Comparison of ENCODE assay signal across 8 cellular contexts in the genomic region with DNA sequence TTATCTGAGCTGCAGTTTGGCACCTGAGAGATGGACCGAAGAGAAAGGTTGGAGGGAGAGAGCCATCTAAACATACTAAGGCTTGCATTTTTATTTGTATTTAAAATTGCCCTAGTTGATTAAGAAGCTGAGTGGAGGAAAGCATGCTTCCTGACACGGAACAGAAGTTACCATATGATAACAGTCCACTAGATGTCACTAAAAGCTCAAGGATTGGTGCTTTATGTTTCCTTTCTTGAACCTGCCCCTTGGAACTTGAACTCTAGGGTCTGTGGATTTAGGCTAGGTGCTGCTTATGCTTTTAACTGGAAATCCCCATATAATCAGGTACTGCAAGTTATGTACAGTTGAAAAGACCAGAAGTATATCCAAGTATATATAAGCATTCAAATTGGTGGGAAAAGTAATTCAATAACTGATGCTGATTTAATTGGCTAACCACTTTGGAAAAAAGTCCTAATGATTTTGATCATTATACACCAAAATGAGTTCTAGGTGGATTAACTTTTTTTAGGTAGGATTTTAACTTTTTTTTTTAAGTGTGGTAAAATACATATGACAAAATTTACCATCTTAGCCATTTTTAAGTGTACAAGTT. TPM values are rescaled to one million over a fixed set of nuclear protein-coding genes. Genes with fewer than 3 reads are reported as not detected.
DNase-seq lines count a peak whose midpoint lies in the region; ATAC-seq and TF ChIP-seq lines count a peak whose summit lies in the region.

No MANE protein-coding gene starts in this region.

- no peak for TF ChIP-seq POLR2A in heart left ventricle (IDR thresholded peaks at IDR 0.05)

- H3K36me3 Mint-ChIP-seq in WTC11: no peaks in the 10 kb centered on the region

- POLR2A ChIA-PET in GM10248 (lab: Yijun Ruan, JAX) (no interaction called here), WTC11 (lab: Charles Lee) (no interaction called here)

- TF ChIP-seq CTCF in GM10248 (IDR thresholded peaks at IDR 0.05; ENCODE audit: control extremely low read depth, extremely low read depth, low read depth, missing control alignments) (peak; percentile 66), WTC11 (IDR thresholded peaks at IDR 0.05) (peak; percentile 43; the same call in 1 of the 2 replicates), heart left ventricle (IDR thresholded peaks at IDR 0.05) (peak; percentile 39 to 76 (median 59)), retinal pigment epithelial cell (conservative IDR thresholded peaks at IDR 0.05; ENCODE audit: low read depth, low read length) (peak; percentile 66)

- no peak overlapping the region for H3K27ac Mint-ChIP-seq in WTC11

- H3K4me3 Mint-ChIP-seq in WTC11: no peak overlapping the region

- CTCF ChIA-PET in GM10248 (lab: Yijun Ruan, JAX): interaction anchor here (0.7 to 3.6 kb wide), 33 partner anchors 10 to 1001 kb away, joined by 3 to 48 read pairs (median 4); partner anchors contain the start of genes EIF3F, OR10A2 and RBMXL2
- CTCF ChIA-PET in WTC11 (lab: Charles Lee): interaction anchor here (0.6 to 4.4 kb wide), 20 partner anchors 83 to 999 kb away, joined by 3 to 18 read pairs (median 3); no protein-coding TSS in a partner anchor

- no peaks in the 10 kb centered on the region for H3K36me3 ChIP-seq in heart left ventricle

- H3K27me3 ChIP-seq in heart left ventricle: peaks cover 0 to 27% (median 0%) of the 10 kb centered on the region in 9 donors

- no peak overlapping the region for H3K27ac ChIP-seq in heart left ventricle

- peaks cover 7% of the 10 kb centered on the region for H3K27me3 Mint-ChIP-seq in WTC11 (ENCODE audit: low read depth)

- intact Hi-C loops in heart left ventricle (cut with DNase I): loop anchor here (2.0 to 10.0 kb wide), 11 partner anchors 342 to 889 kb away; partner anchors contain the start of gene EIF3F (in 7 of the 10)

- H3K9me3 Mint-ChIP-seq in WTC11: no peaks in the 10 kb centered on the region

- ATAC-seq in HG02798 (IDR thresholded peaks at IDR 0.05; ENCODE audit: poor library complexity, unreplicated experiment) (peak; percentile 85), WTC11 (peak; percentile 91), heart left ventricle (peak in 3 of 4 donors; percentile 15 to 72 (median 66)), GM18873 (IDR thresholded peaks at IDR 0.05; ENCODE audit: low FRiP score, unreplicated experiment) (no peak)

- no peaks in the 10 kb centered on the region for H3K9me3 ChIP-seq in heart left ventricle

- no peaks in the 10 kb centered on the region for H3K4me1 Mint-ChIP-seq in WTC11

- no peaks in the 10 kb centered on the region for H3K4me1 ChIP-seq in heart left ventricle

- WGBS in heart left ventricle, 4 donors: 2 to 4% (median 3%) methylated on average over 2 of the region's 2 CpGs

- H3K4me3 ChIP-seq in heart left ventricle: no peak overlapping the region
- no peak overlapping the region for H3K4me3 ChIP-seq in retinal pigment epithelial cell (ENCODE audit: low read length)

- DNase-seq in A172 (ENCODE audit: low spot score): peak; percentile 50
- peak; percentile 50 for DNase-seq in GM10248 (ENCODE audit: extremely low spot score)
- DNase-seq in NCI-H2029 (lab: John Stamatoyannopoulos, UW): peak; percentile 22
- no peak for DNase-seq in WTC11 (ENCODE audit: low spot score)
- DNase-seq in heart left ventricle: no peak
- DNase-seq in retinal pigment epithelial cell (ENCODE audit: low read depth): peak; percentile 10

TF ChIP-seq in WTC11, 78 proteins besides CTCF, POLR2A, EP300 and RAD21:
- TF ChIP-seq GABPB1 (CRISPR knock-in tag; IDR thresholded peaks at IDR 0.05) (no peak), ZNF219 (CRISPR knock-in tag; IDR thresholded peaks at IDR 0.05; ENCODE audit: borderline replicate concordance) (no peak), E2F5 (CRISPR knock-in tag; IDR thresholded peaks at IDR 0.05) (no peak)
TF ChIP-seq in WTC11: peak in this region for 0.

RNA-seq across cellular contexts. Expression of gene RBMXL2, which starts 9.5 kb away (rescaled TPM):
- total RNA-seq in A172 (2014; rRNA removed; shearing (Covaris generic)): not detected in 2 replicates
- total RNA-seq in WTC11 (2021): not detected in 3 replicates
- not detected for total RNA-seq in heart left ventricle
- polyA plus RNA-seq in heart left ventricle: not detected

Comparison
In these comparisons a context has a peak if more than half of its experiments do, and no peak if none do; other contexts are left out.
1. DNase-seq: peak in A172 (single experiment), GM10248 (single experiment), NCI-H2029 (single experiment) and retinal pigment epithelial cell (single experiment); none in WTC11 (single experiment) and heart left ventricle (0 of 5).
2. Peak in every context shown above with its lines, with median percentiles within 50 percentile points of each other: CTCF ChIP-seq.